ENCODE assay signal across 22 cellular contexts in the genomic region with DNA sequence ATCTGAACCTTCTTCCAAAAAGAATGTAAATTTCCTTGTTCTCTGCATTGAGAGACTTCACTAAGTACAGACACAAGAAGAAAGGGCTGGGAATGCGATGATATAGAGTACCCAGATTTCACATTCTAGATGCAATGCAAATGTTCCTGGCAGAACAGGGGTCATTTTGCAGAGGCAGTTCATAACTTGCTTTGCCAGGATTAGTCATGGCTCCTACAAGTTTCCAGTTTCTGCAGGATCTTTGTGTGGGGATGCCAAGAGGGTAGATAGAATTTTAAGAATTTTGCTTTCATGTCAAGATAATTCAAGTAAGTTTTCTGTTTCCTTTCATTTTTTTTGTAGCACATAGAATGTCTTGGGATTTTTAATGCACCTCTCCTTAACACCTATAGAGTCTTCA.
"Had no signal": no experiment of that assay in that cellular context is flagged by ENCODE, and none has a peak within 500 bp of the region (broad histone marks: within the 10 kb centered on the region; RNA-seq: fewer than 3 reads in every experiment).

No MANE protein-coding gene starts in this region.

- H3K4me1 ChIP-seq: left lung, lower lobe of right lung, right lobe of liver had no signal

- H3K36me3 ChIP-seq: brain microvascular endothelial cell, left lung, lower lobe of right lung, neutrophil, ovary, right lobe of liver, thoracic aorta, WERI-Rb-1 had no signal

- H3K27me3 ChIP-seq: brain microvascular endothelial cell, left lung, neutrophil, ovary, right lobe of liver had no signal

- H3K4me3 ChIP-seq: left lung, lower lobe of right lung, ovary, right lobe of liver, thoracic aorta had no signal

- H3K27ac ChIP-seq: brain microvascular endothelial cell, left lung, lower lobe of right lung, neutrophil, ovary, right lobe of liver, thoracic aorta, WERI-Rb-1 had no signal

- DNase-seq: activated CD4-positive, alpha-beta memory T cell treated with anti-CD3 and anti-CD28 coated beads, Interleukin-2, amount 10 ng/mL, durations not matched to agents 7 days and 5 days; activated CD4-positive, alpha-beta T cell treated with anti-CD3 and anti-CD28 coated beads, Interleukin-2, amount 10 ng/mL, durations not matched to agents 24 days and 14 days; activated CD4-positive, CD25-positive, alpha-beta regulatory T cell treated with anti-CD3 and anti-CD28 coated beads, Interleukin-2, amount 50 U/mL, for 72 hours; activated CD8-positive, alpha-beta memory T cell treated with anti-CD3 and anti-CD28 coated beads, Interleukin-2, amount 50 U/mL, for 48 hours; activated gamma-delta T cell; activated naive CD4-positive, alpha-beta T cell treated with anti-CD3 and anti-CD28 coated beads, Interleukin-2, amount 10 ng/mL, durations not matched to agents 7 days and 5 days; activated naive CD8-positive, alpha-beta T cell treated with anti-CD3 and anti-CD28 coated beads, Interleukin-2, amount 10 ng/mL, durations not matched to agents 7 days and 5 days; activated T-cell treated with anti-CD3 and anti-CD28 coated beads, Interleukin-2, amount 50 U/mL, for 24 hours; amniotic stem cell; brain microvascular endothelial cell; caudate nucleus; left lung; lower lobe of right lung; nephron progenitor cell; ovary; right lobe of liver; stimulated activated CD4-positive, alpha-beta T cell treated with anti-CD3 and anti-CD28 coated beads, Interleukin-4, amount 100 ng/mL, for 1 hour; T-helper 17 cell; T1000; WERI-Rb-1 had no signal

- H3K9me3 ChIP-seq: left lung, lower lobe of right lung, neutrophil, ovary, right lobe of liver, thoracic aorta had no signal
